Comparison of ENCODE assay signal across 12 cellular contexts in the genomic region with DNA sequence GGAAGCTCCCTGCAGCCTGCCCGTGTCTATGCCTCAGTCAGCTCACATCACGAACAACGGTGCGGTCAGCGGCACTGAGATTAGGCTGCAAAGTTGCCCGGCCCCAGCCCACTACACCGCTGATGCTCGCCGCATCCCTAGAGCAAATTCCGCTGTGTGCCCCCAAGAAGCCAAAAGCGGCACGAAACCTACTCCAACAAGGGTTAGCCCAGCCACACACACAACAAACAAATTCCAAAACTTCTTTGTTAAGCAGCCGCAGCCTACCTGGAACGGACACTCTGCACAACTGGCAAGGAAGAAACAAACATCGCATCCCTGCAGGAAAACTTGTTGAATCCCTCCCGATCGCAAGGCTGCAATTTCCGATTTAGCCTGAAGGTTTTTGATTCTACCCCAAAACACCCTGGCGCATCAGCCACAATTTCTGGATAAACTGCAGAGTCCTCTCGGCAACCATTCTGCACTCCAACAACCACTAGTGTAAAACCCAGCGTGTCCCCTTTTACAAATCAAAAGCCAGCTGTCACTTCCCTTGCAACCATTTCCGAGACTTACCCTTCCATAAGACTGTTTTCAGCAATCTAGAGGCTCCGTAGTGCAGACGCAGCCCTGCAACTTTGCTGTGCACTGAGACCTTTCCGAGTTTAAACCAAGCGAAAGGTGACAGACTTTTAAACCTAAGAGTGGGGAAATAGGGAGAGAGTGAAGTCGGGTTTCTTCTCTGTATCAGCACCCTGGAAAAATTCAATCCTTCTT. TPM values are rescaled to one million over a fixed set of nuclear protein-coding genes. Genes with fewer than 3 reads are reported as not detected.
DNase-seq lines count a peak whose midpoint lies in the region; ATAC-seq, FAIRE-seq and TF ChIP-seq lines count a peak whose summit lies in the region.
"Had no signal": no experiment of that assay in that cellular context is flagged by ENCODE, and none has a peak within 500 bp of the region (broad histone marks: within the 10 kb centered on the region; RNA-seq: fewer than 3 reads in every experiment).

No MANE protein-coding gene starts in this region.

- DNase-seq in GM23248 (no peak), SHP77 (lab: John Stamatoyannopoulos, UW) (peak; percentile 36 to 46), glutamatergic neuron (peak; percentile 33), trophoblast cell (peak in 1 of 2 donors; percentile 3), NCI-H1092 (lab: John Stamatoyannopoulos, UW) (no peak), RCC 7860 (ENCODE audit: low spot score) (no peak)
- DNase-seq in T-helper 2 cell treated with Interferon-gamma antibody and Interleukin-4, amounts not matched to agents 5 μg/mL and 100 μg/mL, for 36 hours (ENCODE audit: low spot score): no peak
- DNase-seq: activated CD4-positive, alpha-beta T cell treated with anti-CD3 and anti-CD28 coated beads for 1 hour; OCI-M1; stimulated activated CD4-positive, alpha-beta T cell treated with anti-CD3 and anti-CD28 coated beads, Interleukin-2, amount 100 ng/mL, for 48 hours had no signal

- H3F3A ChIP-seq in GM23248 (ENCODE audit: insufficient read depth): no peaks in the 10 kb centered on the region

- peak overlapping the region; percentile 45; the same call in 1 of the 2 replicates for H2AFZ ChIP-seq in GM23248
- no peak overlapping the region for H2AFZ ChIP-seq in trophoblast cell (ENCODE audit: insufficient read depth, low read length, poor library complexity)

- H3K4me2 ChIP-seq in GM23248 (ENCODE audit: unreplicated experiment): no peak overlapping the region
- peak overlapping the region; percentile 48 for H3K4me2 ChIP-seq in trophoblast cell (ENCODE audit: low read length)

- no peaks in the 10 kb centered on the region for H3K9me3 Mint-ChIP-seq in glutamatergic neuron (ENCODE audit: unreplicated experiment)
- H3K9me3 Mint-ChIP-seq in T-helper 2 cell treated with Interferon-gamma antibody and Interleukin-4, amounts not matched to agents 5 μg/mL and 100 μg/mL, for 36 hours: peaks cover 16% of the 10 kb centered on the region

- H3K23ac ChIP-seq in trophoblast cell (ENCODE audit: low read length): no peak overlapping the region

- no peak overlapping the region for H3K4me3 Mint-ChIP-seq in glutamatergic neuron (ENCODE audit: unreplicated experiment)
- no peak overlapping the region for H3K4me3 Mint-ChIP-seq in T-helper 2 cell treated with Interferon-gamma antibody and Interleukin-4, amounts not matched to agents 5 μg/mL and 100 μg/mL, for 36 hours
- H3K4me3 Mint-ChIP-seq: activated naive CD8-positive, alpha-beta T cell had no signal

- peaks cover 2% of the 10 kb centered on the region for H3K27me3 Mint-ChIP-seq in glutamatergic neuron (ENCODE audit: unreplicated experiment)
- no peaks in the 10 kb centered on the region for H3K27me3 Mint-ChIP-seq in T-helper 2 cell treated with Interferon-gamma antibody and Interleukin-4, amounts not matched to agents 5 μg/mL and 100 μg/mL, for 36 hours (ENCODE audit: low read depth)

- no peaks in the 10 kb centered on the region for H3K79me1 ChIP-seq in trophoblast cell (ENCODE audit: low read length)

- no peak for FAIRE-seq in RCC 7860 (lab: Jason Lieb, UNC)

- H3K36me3 ChIP-seq in GM23248 (ENCODE audit: low read depth): no peaks in the 10 kb centered on the region
- no peaks in the 10 kb centered on the region for H3K36me3 ChIP-seq in trophoblast cell (ENCODE audit: control insufficient read depth in 1 of 2, insufficient read depth in 2 of 2, low read length in 2 of 2)

- no peak overlapping the region for H2AK5ac ChIP-seq in trophoblast cell (ENCODE audit: low read length)

- H3K4ac ChIP-seq in trophoblast cell (ENCODE audit: low read depth, low read length): no peak overlapping the region

- 2% methylated on average over 27 of the region's 27 CpGs for WGBS in GM23248 (ENCODE audit: low coverage in 1 of 2, low lambda C conversion rate in 2 of 2, missing lambda C conversion rate in 2 of 2), 2 experiments
- WGBS in trophoblast cell (ENCODE audit: extremely low coverage, insufficient coverage, insufficient read length): no CpG with 5 or more reads among the region's 27 CpGs

- TF ChIP-seq CTCF in glutamatergic neuron (IDR thresholded peaks at IDR 0.05; ENCODE audit: partially characterized antibody, unreplicated experiment): peak; percentile 63

- no peak overlapping the region for H4K12ac ChIP-seq in trophoblast cell (ENCODE audit: low read depth, low read length)

- H3K4me3 ChIP-seq in GM23248: no peak overlapping the region
- no peak overlapping the region for H3K4me3 ChIP-seq in trophoblast cell (ENCODE audit: low read depth, low read length)

- H3K27ac ChIP-seq in GM23248: no peak overlapping the region
- H3K27ac ChIP-seq in trophoblast cell (ENCODE audit: low read depth, low read length): no peak overlapping the region

- no peak overlapping the region for H3K18ac ChIP-seq in trophoblast cell (ENCODE audit: low read length)

- H2BK12ac ChIP-seq in trophoblast cell (ENCODE audit: low read length): no peak overlapping the region

- H4K20me1 ChIP-seq in GM23248 (ENCODE audit: insufficient read depth): no peaks in the 10 kb centered on the region

- H3K36me3 Mint-ChIP-seq in glutamatergic neuron (ENCODE audit: unreplicated experiment): no peaks in the 10 kb centered on the region
- no peaks in the 10 kb centered on the region for H3K36me3 Mint-ChIP-seq in T-helper 2 cell treated with Interferon-gamma antibody and Interleukin-4, amounts not matched to agents 5 μg/mL and 100 μg/mL, for 36 hours (ENCODE audit: low read depth)
- H3K36me3 Mint-ChIP-seq: activated naive CD8-positive, alpha-beta T cell had no signal

- H2BK120ac ChIP-seq in trophoblast cell (ENCODE audit: insufficient read depth, low read length, poor library complexity): no peak overlapping the region

- no peak overlapping the region for H4K8ac ChIP-seq in trophoblast cell (ENCODE audit: low read depth, low read length)

- no peak overlapping the region for H3K9ac ChIP-seq in GM23248
- H3K9ac ChIP-seq in trophoblast cell (ENCODE audit: low read length): no peak overlapping the region

- no peak overlapping the region for H3K14ac ChIP-seq in trophoblast cell (ENCODE audit: low read length)

- H3K4me1 Mint-ChIP-seq in glutamatergic neuron (ENCODE audit: low read depth, unreplicated experiment): peaks cover 7% of the 10 kb centered on the region
- no peaks in the 10 kb centered on the region for H3K4me1 Mint-ChIP-seq in T-helper 2 cell treated with Interferon-gamma antibody and Interleukin-4, amounts not matched to agents 5 μg/mL and 100 μg/mL, for 36 hours (ENCODE audit: low read depth)

- no peak overlapping the region for H4K91ac ChIP-seq in trophoblast cell (ENCODE audit: low read depth, low read length)

- no peak overlapping the region for H2BK5ac ChIP-seq in trophoblast cell (ENCODE audit: low read depth, low read length, poor library complexity)

- no peaks in the 10 kb centered on the region for H3K9me2 ChIP-seq in GM23248 (ENCODE audit: insufficient read depth)

- in situ Hi-C loops in GM23248 (cut with MboI): no loop called here

- no peaks in the 10 kb centered on the region for H3K9me3 ChIP-seq in GM23248 (ENCODE audit: low read depth)
- no peaks in the 10 kb centered on the region for H3K9me3 ChIP-seq in trophoblast cell (ENCODE audit: insufficient read depth, low read depth, low read length)

- peaks cover 9% of the 10 kb centered on the region; the same call in 1 of the 2 replicates for H3K27me3 ChIP-seq in GM23248 (replicated peaks; ENCODE audit: insufficient read depth)
- H3K27me3 ChIP-seq in trophoblast cell (ENCODE audit: insufficient read depth, low read length): peaks cover 27% of the 10 kb centered on the region

- no peaks in the 10 kb centered on the region for H3K79me2 ChIP-seq in GM23248 (ENCODE audit: insufficient read depth)
- no peaks in the 10 kb centered on the region for H3K79me2 ChIP-seq in trophoblast cell (ENCODE audit: control insufficient read depth, insufficient read depth, low read length, poor library complexity)

- no peaks in the 10 kb centered on the region for H3K4me1 ChIP-seq in GM23248 (ENCODE audit: insufficient read depth)
- peaks cover 4 to 12% of the 10 kb centered on the region in 2 experiments for H3K4me1 ChIP-seq in trophoblast cell (ENCODE audit: control insufficient read depth in 1 of 2, insufficient read depth in 2 of 2, low read length in 2 of 2)

- ATAC-seq in HG02840 (IDR thresholded peaks at IDR 0.05; ENCODE audit: low FRiP score, unreplicated experiment): no peak

- H3K27ac Mint-ChIP-seq in glutamatergic neuron (ENCODE audit: unreplicated experiment): no peak overlapping the region
- no peak overlapping the region for H3K27ac Mint-ChIP-seq in T-helper 2 cell treated with Interferon-gamma antibody and Interleukin-4, amounts not matched to agents 5 μg/mL and 100 μg/mL, for 36 hours
- H3K27ac Mint-ChIP-seq: activated naive CD8-positive, alpha-beta T cell had no signal

RNA-seq across cellular contexts. Expression of a gene that starts 0.4 kb away (rescaled TPM):
- 31.9 and 38.1 TPM in 2 replicates for total RNA-seq in GM23248 (2014; rRNA removed; shearing (Covaris generic))
- 17.9 and 18.8 TPM in 2 replicates for polyA plus RNA-seq in GM23248 (2016; fragmentation: Nextera tagmentation; extraction: Ambion mirVana)
- 505 TPM for total RNA-seq in glutamatergic neuron (ENCODE audit: unreplicated experiment)
- polyA plus RNA-seq in trophoblast cell (2013): 54.0 and 55.0 TPM in 2 replicates

Comparison
In these comparisons a context has a peak if more than half of its experiments do, and no peak if none do; other contexts are left out.
1. DNase-seq: peak in SHP77 (2 of 2) and glutamatergic neuron (single experiment); none in GM23248 (single experiment), T-helper 2 cell treated with Interferon-gamma antibody and Interleukin-4, amounts not matched to agents 5 μg/mL and 100 μg/mL, for 36 hours (single experiment), NCI-H1092 (single experiment) and RCC 7860 (single experiment).
2. RNA of a gene that starts 0.4 kb away (total RNA-seq): 505 TPM in glutamatergic neuron (single experiment); 31.9 to 38.1 TPM in GM23248; every median in the first group is over 10 times any median in the second.